In the genomic region with DNA sequence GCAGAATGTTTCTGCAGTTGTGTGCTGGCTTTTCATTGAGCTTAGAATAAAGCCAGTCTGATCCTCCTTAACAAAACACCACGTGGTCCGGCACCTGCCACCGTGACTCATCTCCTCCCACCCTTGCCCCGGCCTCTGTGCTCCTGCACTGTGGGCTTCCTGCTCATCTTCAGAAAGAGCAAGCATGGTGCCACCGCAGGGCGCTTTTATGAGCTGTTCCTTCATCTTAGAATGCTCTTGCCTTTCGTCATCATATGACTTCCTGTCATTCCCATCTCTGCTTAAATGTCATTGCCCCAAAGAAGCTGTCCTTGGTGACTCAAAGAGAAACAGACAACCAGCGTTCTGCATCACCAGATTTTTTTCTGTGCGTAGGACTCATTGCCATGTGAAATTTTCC, we compare ENCODE assay signal across 8 cellular contexts.
DNase-seq lines count a peak whose midpoint lies in the region; ATAC-seq and TF ChIP-seq lines count a peak whose summit lies in the region.

No MANE protein-coding gene starts in this region.

- H3K4me1 ChIP-seq in spleen, result no peaks in the 10 kb centered on the region

- ATAC-seq in HG03025 (IDR thresholded peaks at IDR 0.05; ENCODE audit: low FRiP score, unreplicated experiment) (no peak), GM19328 (IDR thresholded peaks at IDR 0.05; ENCODE audit: unreplicated experiment) (no peak)

- H3K27me3 ChIP-seq in spleen (replicated peaks in 1 of 7), result no peaks in the 10 kb centered on the region

- H3K9me3 ChIP-seq in spleen, result no peaks in the 10 kb centered on the region

- no peak overlapping the region for H3K27ac ChIP-seq in spleen

- intact Hi-C loops in spleen (cut with DNase I; ENCODE audit: low total_unique reads), result no loop called here

- H3K4me3 ChIP-seq in spleen, result no peak overlapping the region

- no peak for TF ChIP-seq CTCF in spleen (IDR thresholded peaks at IDR 0.05 in 8 of 11, conservative IDR thresholded peaks at IDR 0.05 in 3 of 11)

- H3K36me3 ChIP-seq in spleen, result no peaks in the 10 kb centered on the region

- WGBS in spleen, 5 donors, result 43 to 59% (median 53%) methylated on average over 9 of the region's 9 CpGs

- peak; percentile 36 to 63 for DNase-seq in NCI-H524 (lab: John Stamatoyannopoulos, UW)
- DNase-seq in NCI-H524 treated with DMSO at 0.1 percent for 48 hours (lab: John Stamatoyannopoulos, UW), result no peak
- peak; percentile 88 for DNase-seq in RPMI7951 (ENCODE audit: low read depth)
- peak; percentile 75 for DNase-seq in activated gamma-delta T cell treated with anti-CD3 and anti-CD28 coated beads, Interleukin-2, amount 50 U/mL, for 16 hours (ENCODE audit: low read depth)
- peak; percentile 78 for DNase-seq in spleen
- DNase-seq in superior temporal gyrus (ENCODE audit: extremely low spot score), result no peak

- TF ChIP-seq POLR2A in spleen (IDR thresholded peaks at IDR 0.05), result no peak

Comparison
In these comparisons a context has a peak if more than half of its experiments do, and no peak if none do; other contexts are left out.
1. DNase-seq: peak in NCI-H524 (2 of 2), RPMI7951 (single experiment), activated gamma-delta T cell treated with anti-CD3 and anti-CD28 coated beads, Interleukin-2, amount 50 U/mL, for 16 hours (single experiment) and spleen (single experiment); none in NCI-H524 treated with DMSO at 0.1 percent for 48 hours (single experiment) and superior temporal gyrus (single experiment).